9 cellular contexts compared by ENCODE assay signal in genomic region chr1:108592030-108592759, GRCh38. TPM values are rescaled to one million over a fixed set of nuclear protein-coding genes. Genes with fewer than 3 reads are reported as not detected.
DNase-seq lines count a peak whose midpoint lies in the region; ATAC-seq and TF ChIP-seq lines count a peak whose summit lies in the region.
"Had no signal": no experiment of that assay in that cellular context is flagged by ENCODE, and none has a peak within 500 bp of the region (broad histone marks: within the 10 kb centered on the region; RNA-seq: fewer than 3 reads in every experiment).

No MANE protein-coding gene starts in this region.

- H3K27ac ChIP-seq in SJSA1: peak overlapping the region; percentile 89
- no peak overlapping the region for H3K27ac ChIP-seq in mesendoderm (ENCODE audit: low read depth, low read length)
- H3K27ac ChIP-seq: 22Rv1 had no signal

- peaks cover 14% of the 10 kb centered on the region for H3K79me1 ChIP-seq in mesendoderm (ENCODE audit: low read length)

- no peak overlapping the region for H3K18ac ChIP-seq in mesendoderm (ENCODE audit: low read length)

- H3K4me1 ChIP-seq in SJSA1 (replicated peaks) (peaks cover 37% of the 10 kb centered on the region), mesendoderm (ENCODE audit: control insufficient read depth, low read depth, low read length) (peaks cover 2% of the 10 kb centered on the region)

- no peak overlapping the region for H3K4me2 ChIP-seq in mesendoderm (ENCODE audit: low read length)

- no peak overlapping the region for H3K4ac ChIP-seq in mesendoderm (ENCODE audit: low read depth, low read length)

- peaks cover 26 to 78% of the 10 kb centered on the region in 2 donors for H3K4me1 Mint-ChIP-seq in stimulated activated naive B cell treated with anti-CD40 and anti-IgM and Interleukin-4, amounts not matched to agents 10 μg/mL and 1 μg/mL and 100 μg/mL, for 72 hours

- no peak overlapping the region for H3K9ac ChIP-seq in mesendoderm (ENCODE audit: low read length)

- no peak overlapping the region for H2BK15ac ChIP-seq in mesendoderm (replicated peaks; ENCODE audit: low read depth)

- no peak overlapping the region for H2AK5ac ChIP-seq in mesendoderm (ENCODE audit: low read length)

- peaks cover 16 to 25% of the 10 kb centered on the region in 2 donors for H3K36me3 Mint-ChIP-seq in stimulated activated naive B cell treated with anti-CD40 and anti-IgM and Interleukin-4, amounts not matched to agents 10 μg/mL and 1 μg/mL and 100 μg/mL, for 72 hours

- H2BK5ac ChIP-seq in mesendoderm (ENCODE audit: low read length): no peak overlapping the region

- no CpG with 5 or more reads among the region's 5 CpGs for WGBS in mesendoderm (ENCODE audit: extremely low coverage, insufficient coverage, low lambda C conversion rate)

- no peak overlapping the region for H4K5ac ChIP-seq in mesendoderm (ENCODE audit: low read length)

- peak overlapping the region; percentile 82 for H3K27ac Mint-ChIP-seq in stimulated activated naive B cell treated with anti-CD40 and anti-IgM and Interleukin-4, amounts not matched to agents 10 μg/mL and 1 μg/mL and 100 μg/mL, for 72 hours

- H3K4me3 ChIP-seq in SJSA1: no peak overlapping the region
- no peak overlapping the region for H3K4me3 ChIP-seq in fibroblast of pulmonary artery (replicated peaks; ENCODE audit: low read depth, low read length)
- no peak overlapping the region for H3K4me3 ChIP-seq in mesendoderm (ENCODE audit: low read length)

- H3K79me2 ChIP-seq in mesendoderm (ENCODE audit: control insufficient read depth, insufficient read depth, low read length): peaks cover 12% of the 10 kb centered on the region

- TF ChIP-seq CTCF in fibroblast of pulmonary artery (IDR thresholded peaks at IDR 0.05; ENCODE audit: low read length, missing control alignments): no peak

- ATAC-seq in stimulated activated naive B cell treated with anti-CD40 and anti-IgM and Interleukin-4, amounts not matched to agents 10 μg/mL and 1 μg/mL and 100 μg/mL, for 72 hours (replicated peaks): peak; percentile 79 to 87
- no peak for ATAC-seq in left lobe of liver
- no peak for ATAC-seq in GM19455 (IDR thresholded peaks at IDR 0.05; ENCODE audit: unreplicated experiment)

- H3K27me3 ChIP-seq in SJSA1 (replicated peaks): no peaks in the 10 kb centered on the region
- no peaks in the 10 kb centered on the region for H3K27me3 ChIP-seq in mesendoderm (ENCODE audit: insufficient read depth, low read length, poor library complexity)

- H3K23ac ChIP-seq in mesendoderm (ENCODE audit: low read length): no peak overlapping the region

- H3K36me3 ChIP-seq in SJSA1: no peaks in the 10 kb centered on the region
- no peaks in the 10 kb centered on the region for H3K36me3 ChIP-seq in mesendoderm (ENCODE audit: control insufficient read depth, insufficient read depth, low read length)

- H3K4me3 Mint-ChIP-seq in stimulated activated naive B cell treated with anti-CD40 and anti-IgM and Interleukin-4, amounts not matched to agents 10 μg/mL and 1 μg/mL and 100 μg/mL, for 72 hours: peak overlapping the region in 1 of 2 donors; percentile 11

- H4K8ac ChIP-seq in mesendoderm (ENCODE audit: low read depth, low read length): no peak overlapping the region

- no peaks in the 10 kb centered on the region for H3K9me3 Mint-ChIP-seq in stimulated activated naive B cell treated with anti-CD40 and anti-IgM and Interleukin-4, amounts not matched to agents 10 μg/mL and 1 μg/mL and 100 μg/mL, for 72 hours

- DNase-seq in SIG-M5 treated with dmso at 0.1 percent for 504 hours (lab: John Stamatoyannopoulos, UW; ENCODE audit: unreplicated experiment) (peak; percentile 27), SIG-M5 (lab: John Stamatoyannopoulos, UW) (no peak), SJSA1 (ENCODE audit: low read depth in 1 of 2, low spot score in 2 of 2) (peak in 1 of 2 experiments; percentile 52), fibroblast of pulmonary artery (ENCODE audit: low read depth) (peak; percentile 36), left lobe of liver (ENCODE audit: low spot score) (no peak), mesendoderm (no peak)
- DNase-seq in stimulated activated naive B cell treated with anti-CD40 and anti-IgM and Interleukin-4, amounts not matched to agents 10 μg/mL and 1 μg/mL and 100 μg/mL, for 72 hours: no peak

- no peaks in the 10 kb centered on the region for H3K9me3 ChIP-seq in SJSA1 (replicated peaks)

- no peaks in the 10 kb centered on the region for H3K27me3 Mint-ChIP-seq in stimulated activated naive B cell treated with anti-CD40 and anti-IgM and Interleukin-4, amounts not matched to agents 10 μg/mL and 1 μg/mL and 100 μg/mL, for 72 hours

- no peak overlapping the region for H3K56ac ChIP-seq in mesendoderm (ENCODE audit: low read length)

- no peak overlapping the region for H2BK120ac ChIP-seq in mesendoderm (ENCODE audit: low read depth, low read length)

RNA-seq across cellular contexts. Expression of gene EEIG2, which starts 32.3 kb away (rescaled TPM):
- total RNA-seq in SJSA1 (2014; rRNA removed; shearing (Covaris generic)): 25.8 and 32.3 TPM in 2 replicates
- 1.5 TPM for total RNA-seq in left lobe of liver
- polyA plus RNA-seq in mesendoderm (2013, experiment 1 of 2): 6.8 TPM
- 7.0 TPM for polyA plus RNA-seq in mesendoderm (2013, experiment 2 of 2)

Comparison
In these comparisons a context has a peak if more than half of its experiments do, and no peak if none do; other contexts are left out.
1. DNase-seq: peak in SIG-M5 treated with dmso at 0.1 percent for 504 hours (single experiment) and fibroblast of pulmonary artery (single experiment); none in SIG-M5 (single experiment), stimulated activated naive B cell treated with anti-CD40 and anti-IgM and Interleukin-4, amounts not matched to agents 10 μg/mL and 1 μg/mL and 100 μg/mL, for 72 hours (single experiment), left lobe of liver (single experiment) and mesendoderm (single experiment).
2. ATAC-seq: peak in stimulated activated naive B cell treated with anti-CD40 and anti-IgM and Interleukin-4, amounts not matched to agents 10 μg/mL and 1 μg/mL and 100 μg/mL, for 72 hours (2 of 2); none in left lobe of liver (single experiment) and GM19455 (single experiment).
3. RNA of gene EEIG2, which starts 32.3 kb away (total RNA-seq): 25.8 to 32.3 TPM in SJSA1; 1.5 TPM in left lobe of liver (single experiment); every median in the first group is over 10 times any median in the second.